In genomic region chr20:41003143-41003932, GRCh38 we compare ENCODE assay signal across 8 cellular contexts. TPM values are rescaled to one million over a fixed set of nuclear protein-coding genes. Genes with fewer than 3 reads are reported as not detected.
A peak's percentile ranks its signal among the peaks of the same experiment; 100 is the strongest.
DNase-seq lines count a peak whose midpoint lies in the region; ATAC-seq and TF ChIP-seq lines count a peak whose summit lies in the region.

No MANE protein-coding gene starts in this region.

- H2AFZ ChIP-seq in Karpas-422 (ENCODE audit: low read length): peak overlapping the region; percentile 10

- DNase-seq in DMS 273 treated with DMSO at 0.1 percent for 48 hours (lab: John Stamatoyannopoulos, UW) (peak; percentile 42), Karpas-422 (peak; percentile 78), T1000 (lab: John Stamatoyannopoulos, UW) (peak; percentile 88), astrocyte of the cerebellum (ENCODE audit: low read depth) (peak; percentile 95), kidney tubule cell (ENCODE audit: low spot score) (peak; percentile 98)
- DNase-seq in stimulated activated CD4-positive, alpha-beta T cell treated with anti-CD3 and anti-CD28 coated beads, Interleukin-4, amount 100 ng/mL, for 24 hours: peak; percentile 76

- in situ Hi-C loops in astrocyte of the cerebellum (cut with HindIII; ENCODE audit: low sequenced_read_pairs): no loop called here

- no peak for TF ChIP-seq CTCF in astrocyte of the cerebellum (IDR thresholded peaks at IDR 0.05; ENCODE audit: low read depth, low read length, missing control alignments)

- H3K27me3 ChIP-seq in Karpas-422 (ENCODE audit: low read length): no peaks in the 10 kb centered on the region

- no peaks in the 10 kb centered on the region for H3K9me2 ChIP-seq in Karpas-422 (replicated peaks; ENCODE audit: insufficient read depth, low read length)

- peak overlapping the region; percentile 52 for H3K4me2 ChIP-seq in Karpas-422 (ENCODE audit: low read depth, low read length, poor library complexity, severe bottlenecking)

- no peaks in the 10 kb centered on the region for H3K9me3 ChIP-seq in Karpas-422 (ENCODE audit: low read length)

- H4K20me1 ChIP-seq in Karpas-422 (ENCODE audit: insufficient read depth, low read depth, low read length): no peaks in the 10 kb centered on the region

- H3K79me2 ChIP-seq in Karpas-422 (ENCODE audit: low read length): no peaks in the 10 kb centered on the region

- peak overlapping the region; percentile 96 for H3K27ac ChIP-seq in Karpas-422 (ENCODE audit: low read length)

- H3K4me3 ChIP-seq in Karpas-422 (ENCODE audit: low read length) (no peak overlapping the region), astrocyte of the cerebellum (ENCODE audit: low read depth, low read length) (peak overlapping the region; percentile 19)

- H3K36me3 ChIP-seq in Karpas-422 (ENCODE audit: insufficient read depth, low read length): no peaks in the 10 kb centered on the region

- H3K4me1 ChIP-seq in Karpas-422 (ENCODE audit: low read length): peaks cover 80% of the 10 kb centered on the region

- peak overlapping the region; percentile 55 for H3K9ac ChIP-seq in Karpas-422 (ENCODE audit: low read length)

- ATAC-seq in GM18498 (IDR thresholded peaks at IDR 0.05; ENCODE audit: unreplicated experiment) (no peak), GM21786 (IDR thresholded peaks at IDR 0.05; ENCODE audit: unreplicated experiment) (no peak)

RNA-seq across cellular contexts. Expression of gene TOP1, which starts 25.3 kb away (rescaled TPM):
- total RNA-seq in Karpas-422 (2014; rRNA removed; shearing (Covaris generic); ENCODE audit: low replicate concordance): 89.5 and 101 TPM in 2 replicates

Comparison
In these comparisons a context has a peak if more than half of its experiments do, and no peak if none do; other contexts are left out.
1. DNase-seq: peak in every context shown above with its lines; median percentile 98 in kidney tubule cell; 95 in astrocyte of the cerebellum; 88 in T1000; 78 in Karpas-422; 76 in stimulated activated CD4-positive, alpha-beta T cell treated with anti-CD3 and anti-CD28 coated beads, Interleukin-4, amount 100 ng/mL, for 24 hours; 42 in DMS 273 treated with DMSO at 0.1 percent for 48 hours.